ENCODE assay signal across 19 cellular contexts in the genomic region with DNA sequence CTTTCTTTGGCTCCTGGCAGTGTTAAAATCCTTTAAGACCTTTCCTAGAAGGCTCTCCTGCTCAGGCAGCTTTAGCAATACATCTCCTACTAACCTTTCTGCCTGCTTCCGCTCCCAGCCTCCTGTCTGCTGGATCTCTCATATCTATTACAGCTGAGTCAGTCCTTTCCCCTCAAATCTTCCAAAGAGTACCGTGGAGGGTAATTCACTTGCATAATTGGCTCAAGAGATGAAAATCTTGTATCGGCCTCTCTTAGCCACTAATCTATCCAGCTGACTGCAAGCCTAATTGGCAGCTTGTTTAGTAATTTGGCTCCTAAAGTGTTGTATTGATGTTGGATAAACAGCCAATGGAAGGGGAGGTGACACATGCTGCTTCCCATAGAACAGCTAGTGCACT.
"Had no signal": no experiment of that assay in that cellular context is flagged by ENCODE, and none has a peak within 500 bp of the region (broad histone marks: within the 10 kb centered on the region; RNA-seq: fewer than 3 reads in every experiment).

No MANE protein-coding gene starts in this region.

- H3K27me3 ChIP-seq: gastrocnemius medialis, neutrophil, right atrium auricular region, tibial artery, uterus had no signal

- ATAC-seq: activated CD4-positive, alpha-beta T cell treated with anti-CD3 and anti-CD28 coated beads for 36 hours; activated CD8-positive, alpha-beta memory T cell treated with anti-CD3 and anti-CD28 coated beads, Interleukin-2, amount 10 ng/mL, durations not matched to agents 7 days and 5 days; activated T-cell treated with anti-CD3 and anti-CD28 coated beads, Interleukin-2, amount 50 U/mL, for 4 hours; effector memory CD8-positive, alpha-beta T cell; gastrocnemius medialis; mucosa of descending colon; naive thymus-derived CD4-positive, alpha-beta T cell; stimulated activated naive B cell treated with anti-CD40 and anti-IgM and Interleukin-4, amounts not matched to agents 10 μg/mL and 1 μg/mL and 100 μg/mL, for 72 hours had no signal

- H3K27ac ChIP-seq: gastrocnemius medialis, left ventricle myocardium inferior, neutrophil, right atrium auricular region, tibial artery, uterus, VCaP had no signal

- H3K9me3 ChIP-seq: gastrocnemius medialis, mucosa of descending colon, neutrophil, right atrium auricular region, uterus had no signal

- H3K4me3 ChIP-seq: gastrocnemius medialis, left ventricle myocardium inferior, mucosa of descending colon, right atrium auricular region, tibial artery, uterus had no signal

- DNase-seq: activated CD4-positive, alpha-beta memory T cell treated with anti-CD3 and anti-CD28 coated beads for 36 hours; activated CD4-positive, alpha-beta T cell treated with anti-CD3 and anti-CD28 coated beads for 36 hours; activated CD8-positive, alpha-beta memory T cell treated with anti-CD3 and anti-CD28 coated beads, Interleukin-2, amount 10 ng/mL, durations not matched to agents 7 days and 5 days; activated effector memory CD4-positive, alpha-beta T cell treated with Interleukin-2 at 50 U/mL for 16 hours; activated T-cell treated with anti-CD3 and anti-CD28 coated beads, Interleukin-2, amount 50 U/mL, for 4 hours; amniotic stem cell; cerebellar nuclear complex; effector memory CD8-positive, alpha-beta T cell; gastrocnemius medialis; left ventricle myocardium inferior; mucosa of descending colon; naive thymus-derived CD4-positive, alpha-beta T cell; stimulated activated CD4-positive, alpha-beta T cell treated with anti-CD3 and anti-CD28 coated beads, Interleukin-2, amount 100 ng/mL, for 48 hours; stimulated activated naive B cell treated with anti-CD40 and anti-IgM and Interleukin-4, amounts not matched to agents 10 μg/mL and 1 μg/mL and 100 μg/mL, for 72 hours; tibial artery; uterus had no signal

- H3K36me3 ChIP-seq: gastrocnemius medialis, neutrophil, uterus had no signal

- H3K4me1 ChIP-seq: gastrocnemius medialis, left ventricle myocardium inferior, right atrium auricular region, tibial artery, uterus had no signal
